39 cellular contexts compared by ENCODE assay signal in genomic region chr3:128500556-128500955, GRCh38. TPM values are rescaled to one million over a fixed set of nuclear protein-coding genes. Genes with fewer than 3 reads are reported as not detected.
"Had no signal": no experiment of that assay in that cellular context is flagged by ENCODE, and none has a peak within 500 bp of the region (broad histone marks: within the 10 kb centered on the region; RNA-seq: fewer than 3 reads in every experiment).

No MANE protein-coding gene starts in this region.

- ATAC-seq: activated CD4-positive, CD25-positive, alpha-beta regulatory T cell treated with anti-CD3 and anti-CD28 coated beads, Interleukin-2, amount 50 U/mL, for 24 hours; activated CD8-positive, alpha-beta T cell treated with anti-CD3 and anti-CD28 coated beads for 36 hours; activated naive CD4-positive, alpha-beta T cell treated with anti-CD3 and anti-CD28 coated beads, Interleukin-2, amount 50 U/mL, for 72 hours; gastroesophageal sphincter; T-helper 17 cell had no signal

- H3K36me3 Mint-ChIP-seq: activated naive CD4-positive, alpha-beta T cell treated with anti-CD3 and anti-CD28 coated beads, Interleukin-2, amount 10 ng/mL, durations not matched to agents 7 days and 5 days; activated naive CD4-positive, alpha-beta T cell treated with anti-CD3 and anti-CD28 coated beads, Interleukin-2, amount 50 U/mL, for 72 hours; activated naive CD8-positive, alpha-beta T cell treated with anti-CD3 and anti-CD28 coated beads, Interleukin-2, amount 10 ng/mL, durations not matched to agents 7 days and 5 days; brain had no signal

- H3K4me1 ChIP-seq: breast epithelium had no signal

- H3K9me3 Mint-ChIP-seq: activated B cell treated with CpG ODN at 0.5 μM for 24 hours; activated CD8-positive, alpha-beta T cell treated with anti-CD3 and anti-CD28 coated beads for 36 hours; activated naive CD4-positive, alpha-beta T cell treated with anti-CD3 and anti-CD28 coated beads, Interleukin-2, amount 10 ng/mL, durations not matched to agents 7 days and 5 days; activated naive CD4-positive, alpha-beta T cell treated with anti-CD3 and anti-CD28 coated beads, Interleukin-2, amount 50 U/mL, for 72 hours; activated naive CD8-positive, alpha-beta T cell treated with anti-CD3 and anti-CD28 coated beads, Interleukin-2, amount 10 ng/mL, durations not matched to agents 7 days and 5 days; activated T-helper 1 cell treated with anti-CD3 and anti-CD28 coated beads, Interleukin-12 subunit alpha, Interleukin-12 subunit beta, Interleukin-2, Interleukin-4 antibody, amounts not matched to agents 30 ng/mL and 10 ng/mL and 1 ng/mL, durations not matched to agents 14 hours and 24 hours and 36 hours; activated T-helper 2 cell treated with anti-CD3 and anti-CD28 coated beads, Interferon-gamma antibody, Interleukin-2, Interleukin-4, amounts not matched to agents 10 μg/mL and 5 μg/mL and 100 μg/mL, durations not matched to agents 14 hours and 24 hours and 36 hours; T-helper 2 cell treated with Interferon-gamma antibody and Interleukin-4, amounts not matched to agents 5 μg/mL and 100 μg/mL, for 36 hours had no signal

- H3K4me3 ChIP-seq: ascending aorta, breast epithelium, cardiac muscle cell, esophagus squamous epithelium, gastroesophageal sphincter had no signal

- H3K27ac Mint-ChIP-seq: activated B cell treated with CpG ODN at 0.5 μM for 24 hours; activated CD8-positive, alpha-beta T cell treated with anti-CD3 and anti-CD28 coated beads for 36 hours; activated naive CD4-positive, alpha-beta T cell treated with anti-CD3 and anti-CD28 coated beads, Interleukin-2, amount 10 ng/mL, durations not matched to agents 7 days and 5 days; activated naive CD4-positive, alpha-beta T cell treated with anti-CD3 and anti-CD28 coated beads, Interleukin-2, amount 50 U/mL, for 72 hours; activated naive CD8-positive, alpha-beta T cell treated with anti-CD3 and anti-CD28 coated beads, Interleukin-2, amount 10 ng/mL, durations not matched to agents 7 days and 5 days; activated T-helper 1 cell treated with anti-CD3 and anti-CD28 coated beads, Interleukin-12 subunit alpha, Interleukin-12 subunit beta, Interleukin-2, Interleukin-4 antibody, amounts not matched to agents 30 ng/mL and 10 ng/mL and 1 ng/mL, durations not matched to agents 14 hours and 24 hours and 36 hours; activated T-helper 2 cell treated with anti-CD3 and anti-CD28 coated beads, Interferon-gamma antibody, Interleukin-2, Interleukin-4, amounts not matched to agents 10 μg/mL and 5 μg/mL and 100 μg/mL, durations not matched to agents 14 hours and 24 hours and 36 hours; brain; T-helper 17 cell; T-helper 2 cell treated with Interferon-gamma antibody and Interleukin-4, amounts not matched to agents 5 μg/mL and 100 μg/mL, for 36 hours had no signal

- DNase-seq: activated B cell treated with CpG ODN at 0.5 μM for 24 hours; activated CD4-positive, alpha-beta T cell treated with anti-CD3 and anti-CD28 coated beads for 48 hours; activated CD4-positive, alpha-beta T cell treated with anti-CD3 and anti-CD28 coated beads, Interleukin-2, amount 50 U/mL, for 1 hour; activated CD4-positive, alpha-beta T cell treated with anti-CD3 and anti-CD28 coated beads, Interleukin-2, amount 50 U/mL, for 48 hours; activated CD8-positive, alpha-beta T cell treated with anti-CD3 and anti-CD28 coated beads for 36 hours; activated effector memory CD4-positive, alpha-beta T cell treated with anti-CD3 and anti-CD28 coated beads, Interleukin-2, amount 50 U/mL, for 16 hours; activated naive CD4-positive, alpha-beta T cell; activated naive CD4-positive, alpha-beta T cell treated with anti-CD3 and anti-CD28 coated beads, Interleukin-2, amount 10 ng/mL, durations not matched to agents 7 days and 5 days; activated naive CD8-positive, alpha-beta T cell treated with anti-CD3 and anti-CD28 coated beads, Interleukin-2, amount 10 ng/mL, durations not matched to agents 7 days and 5 days; activated T-cell treated with anti-CD3 and anti-CD28 coated beads, Interleukin-2, amount 50 U/mL, for 1 hour; activated T-cell treated with anti-CD3 and anti-CD28 coated beads, Interleukin-2, amount 50 U/mL, for 48 hours; central memory CD4-positive, alpha-beta T cell; cerebellar nuclear complex; cortex of kidney; dermis blood vessel endothelial cell; effector CD8-positive, alpha-beta T cell; esophagus squamous epithelium; foreskin melanocyte; T-helper 1 cell; T-helper 17 cell; T1000; WERI-Rb-1 had no signal

- H3K27ac ChIP-seq: ascending aorta, breast epithelium, cardiac muscle cell, epithelial cell of prostate, esophagus squamous epithelium, gastroesophageal sphincter, WERI-Rb-1 had no signal

- H3K36me3 ChIP-seq: ascending aorta, breast epithelium, cardiac muscle cell, esophagus squamous epithelium, gastroesophageal sphincter, WERI-Rb-1 had no signal

- H3K4me3 Mint-ChIP-seq: activated B cell treated with CpG ODN at 0.5 μM for 24 hours; activated CD8-positive, alpha-beta T cell treated with anti-CD3 and anti-CD28 coated beads for 36 hours; activated naive CD4-positive, alpha-beta T cell treated with anti-CD3 and anti-CD28 coated beads, Interleukin-2, amount 10 ng/mL, durations not matched to agents 7 days and 5 days; activated naive CD8-positive, alpha-beta T cell treated with anti-CD3 and anti-CD28 coated beads, Interleukin-2, amount 10 ng/mL, durations not matched to agents 7 days and 5 days; activated T-helper 1 cell treated with anti-CD3 and anti-CD28 coated beads, Interleukin-12 subunit alpha, Interleukin-12 subunit beta, Interleukin-2, Interleukin-4 antibody, amounts not matched to agents 30 ng/mL and 10 ng/mL and 1 ng/mL, durations not matched to agents 14 hours and 24 hours and 36 hours; brain; T-helper 17 cell; T-helper 2 cell treated with Interferon-gamma antibody and Interleukin-4, amounts not matched to agents 5 μg/mL and 100 μg/mL, for 36 hours had no signal

- H3K9me3 ChIP-seq: ascending aorta, breast epithelium, esophagus squamous epithelium, gastroesophageal sphincter had no signal

RNA-seq across cellular contexts. Expression of gene GATA2, which starts 7.6 kb away (rescaled TPM):
- total RNA-seq: activated B cell treated with CpG ODN at 0.5 μM for 24 hours; activated CD8-positive, alpha-beta T cell treated with anti-CD3 and anti-CD28 coated beads for 36 hours; activated naive CD8-positive, alpha-beta T cell treated with anti-CD3 and anti-CD28 coated beads, Interleukin-2, amount 10 ng/mL, durations not matched to agents 7 days and 5 days had no signal

RNA-seq across cellular contexts. Expression of gene DNAJB8, which starts 33.9 kb away (rescaled TPM):
- total RNA-seq: activated B cell treated with CpG ODN at 0.5 μM for 24 hours; activated CD8-positive, alpha-beta memory T cell treated with anti-CD3 and anti-CD28 coated beads for 36 hours; activated CD8-positive, alpha-beta T cell treated with anti-CD3 and anti-CD28 coated beads for 36 hours; activated naive CD4-positive, alpha-beta T cell treated with anti-CD3 and anti-CD28 coated beads, Interleukin-2, amount 50 U/mL, for 72 hours; activated naive CD8-positive, alpha-beta T cell treated with anti-CD3 and anti-CD28 coated beads, Interleukin-2, amount 10 ng/mL, durations not matched to agents 7 days and 5 days; activated T-helper 1 cell treated with anti-CD3 and anti-CD28 coated beads, Interleukin-12 subunit alpha, Interleukin-12 subunit beta, Interleukin-2, Interleukin-4 antibody, amounts not matched to agents 30 ng/mL and 10 ng/mL and 1 ng/mL, durations not matched to agents 14 hours and 24 hours and 36 hours; activated T-helper 2 cell treated with anti-CD3 and anti-CD28 coated beads, Interferon-gamma antibody, Interleukin-2, Interleukin-4, amounts not matched to agents 10 μg/mL and 5 μg/mL and 100 μg/mL, durations not matched to agents 14 hours and 24 hours and 36 hours; ascending aorta; breast epithelium; cardiac muscle cell; dermis blood vessel endothelial cell; endothelial cell of umbilical vein; esophagus squamous epithelium; fibroblast of lung; fibroblast of villous mesenchyme; gastroesophageal sphincter; glomerular endothelial cell; T-helper 17 cell had no signal
- polyA plus RNA-seq: cardiac muscle cell, endothelial cell of umbilical vein, esophagus, fibroblast of lung had no signal
